ENCODE assay signal across 15 cellular contexts in genomic region chr18:59802031-59802430, GRCh38.
DNase-seq lines count a peak whose midpoint lies in the region; ATAC-seq, FAIRE-seq and TF ChIP-seq lines count a peak whose summit lies in the region.
"Had no signal": no experiment of that assay in that cellular context is flagged by ENCODE, and none has a peak within 500 bp of the region (broad histone marks: within the 10 kb centered on the region; RNA-seq: fewer than 3 reads in every experiment).

No MANE protein-coding gene starts in this region.

- H3K36me3 Mint-ChIP-seq in activated T-helper 17 cell treated with anti-CD3 and anti-CD28 coated beads, Interleukin-2, amount 50 U/mL, for 72 hours (ENCODE audit: low read depth), result no peaks in the 10 kb centered on the region

- H3K27me3 Mint-ChIP-seq in activated T-helper 17 cell treated with anti-CD3 and anti-CD28 coated beads, Interleukin-2, amount 50 U/mL, for 72 hours, result peaks cover 4% of the 10 kb centered on the region

- DNase-seq in H54 (ENCODE audit: insufficient read length, low spot score) (no peak), NCI-H2171 (lab: John Stamatoyannopoulos, UW) (no peak), middle frontal gyrus (ENCODE audit: extremely low spot score, low spot score) (no peak)
- DNase-seq: activated T-cell treated with anti-CD3 and anti-CD28 coated beads, Interleukin-2, amount 50 U/mL, for 24 hours; glutamatergic neuron; H7; left colon; NCI-H1417 treated with DMSO at 0.1 percent for 48 hours; SJCRH30; tibial artery had no signal

- H3K9me3 Mint-ChIP-seq in activated T-helper 17 cell treated with anti-CD3 and anti-CD28 coated beads, Interleukin-2, amount 50 U/mL, for 72 hours, result no peaks in the 10 kb centered on the region
- H3K9me3 Mint-ChIP-seq: activated T-cell treated with anti-CD3 and anti-CD28 coated beads, Interleukin-2, amount 50 U/mL, for 24 hours had no signal

- no peak for TF ChIP-seq POLR2A in H54 (IDR thresholded peaks at IDR 0.05; ENCODE audit: low read depth, low read length)

- no peak overlapping the region for H3K27ac Mint-ChIP-seq in activated T-helper 17 cell treated with anti-CD3 and anti-CD28 coated beads, Interleukin-2, amount 50 U/mL, for 72 hours
- H3K27ac Mint-ChIP-seq: activated T-cell treated with anti-CD3 and anti-CD28 coated beads, Interleukin-2, amount 50 U/mL, for 24 hours had no signal

- FAIRE-seq in H54 (lab: Jason Lieb, UNC), result no peak
- FAIRE-seq: astrocyte had no signal

- no peaks in the 10 kb centered on the region for H3K4me1 Mint-ChIP-seq in activated T-helper 17 cell treated with anti-CD3 and anti-CD28 coated beads, Interleukin-2, amount 50 U/mL, for 72 hours

- peak; percentile 89 for ATAC-seq in GM18870 (IDR thresholded peaks at IDR 0.05; ENCODE audit: unreplicated experiment)
- ATAC-seq in GM21447 (IDR thresholded peaks at IDR 0.05; ENCODE audit: unreplicated experiment), result peak; percentile 84
- peak; percentile 80 for ATAC-seq in HG03108 (IDR thresholded peaks at IDR 0.05; ENCODE audit: unreplicated experiment)
- peak; percentile 45 for ATAC-seq in activated T-helper 17 cell treated with anti-CD3 and anti-CD28 coated beads, Interleukin-2, amount 50 U/mL, for 72 hours (replicated peaks)
- ATAC-seq: left colon had no signal

- H3K4me3 Mint-ChIP-seq in activated T-helper 17 cell treated with anti-CD3 and anti-CD28 coated beads, Interleukin-2, amount 50 U/mL, for 72 hours, result no peak overlapping the region
- H3K4me3 Mint-ChIP-seq: activated T-cell treated with anti-CD3 and anti-CD28 coated beads, Interleukin-2, amount 50 U/mL, for 24 hours had no signal
